In the genomic region with DNA sequence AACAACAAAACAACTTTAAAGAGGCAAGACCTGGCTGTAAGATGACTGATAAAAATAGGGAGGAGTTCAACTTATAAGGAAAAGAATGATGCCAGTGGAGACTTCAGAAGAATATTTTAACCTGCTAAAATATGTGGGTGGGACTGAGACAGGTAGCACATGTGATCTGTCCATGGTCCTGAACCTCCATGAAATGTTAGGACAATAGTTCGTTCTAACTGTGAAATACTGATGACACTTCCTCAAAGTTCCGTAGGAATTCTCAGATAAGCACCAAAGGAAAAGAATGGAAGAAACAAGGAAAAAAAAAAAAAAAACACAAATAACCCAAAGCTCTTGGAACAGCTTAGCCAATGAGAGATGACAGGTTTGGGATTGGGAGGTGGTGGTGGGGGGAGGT, we compare ENCODE assay signal across 14 cellular contexts. TPM values are rescaled to one million over a fixed set of nuclear protein-coding genes. Genes with fewer than 3 reads are reported as not detected.
DNase-seq lines count a peak whose midpoint lies in the region; ATAC-seq and TF ChIP-seq lines count a peak whose summit lies in the region.
"Had no signal": no experiment of that assay in that cellular context is flagged by ENCODE, and none has a peak within 500 bp of the region (broad histone marks: within the 10 kb centered on the region; RNA-seq: fewer than 3 reads in every experiment).

No MANE protein-coding gene starts in this region.

- TF ChIP-seq CTCF in colonic mucosa (IDR thresholded peaks at IDR 0.05), result no peak
- TF ChIP-seq CTCF in left lung (IDR thresholded peaks at IDR 0.05), result no peak

- in situ Hi-C loops in GM23248 (cut with MboI), result no loop called here

- H3K9me3 ChIP-seq in GM23248 (ENCODE audit: low read depth) (no peaks in the 10 kb centered on the region), colonic mucosa (no peaks in the 10 kb centered on the region), left lung (peaks cover 0 to 3% of the 10 kb centered on the region in 2 donors)

- peak; percentile 59 for ATAC-seq in left lung
- ATAC-seq in HG03196 (IDR thresholded peaks at IDR 0.05; ENCODE audit: unreplicated experiment), result no peak
- ATAC-seq: CD8-positive, alpha-beta T cell had no signal

- WGBS in GM23248 (ENCODE audit: low coverage in 1 of 2, low lambda C conversion rate in 2 of 2, missing lambda C conversion rate in 2 of 2), 2 experiments, result 22 to 38% methylated on average over 2 of the region's 2 CpGs

- H3K27me3 ChIP-seq in GM23248 (replicated peaks; ENCODE audit: insufficient read depth), result no peaks in the 10 kb centered on the region
- no peaks in the 10 kb centered on the region for H3K27me3 ChIP-seq in colonic mucosa
- no peaks in the 10 kb centered on the region for H3K27me3 ChIP-seq in left lung

- intact Hi-C loops in colonic mucosa (cut with DNase I), result no loop called here
- intact Hi-C loops in left lung (cut with DNase I), result no loop called here

- peaks cover 87% of the 10 kb centered on the region for H3K79me2 ChIP-seq in GM23248 (ENCODE audit: insufficient read depth)
- H3K79me2 ChIP-seq: parathyroid adenoma had no signal

- H3K9ac ChIP-seq in GM23248 (no peak overlapping the region), colonic mucosa (ENCODE audit: low read depth in 2 of 2, low read length in 2 of 2) (no peak overlapping the region)
- H3K9ac ChIP-seq: parathyroid adenoma had no signal

- H3K4me1 ChIP-seq in GM23248 (ENCODE audit: insufficient read depth), result no peaks in the 10 kb centered on the region
- no peaks in the 10 kb centered on the region for H3K4me1 ChIP-seq in colonic mucosa
- no peaks in the 10 kb centered on the region for H3K4me1 ChIP-seq in left lung
- H3K4me1 ChIP-seq: parathyroid adenoma had no signal

- H3K27ac ChIP-seq in GM23248 (no peak overlapping the region), colonic mucosa (no peak overlapping the region), left lung (no peak overlapping the region)
- H3K27ac ChIP-seq: parathyroid adenoma had no signal

- no peaks in the 10 kb centered on the region; the same call in 1 of the 2 replicates for H3K9me2 ChIP-seq in GM23248 (ENCODE audit: insufficient read depth)

- peaks cover 20% of the 10 kb centered on the region; the same call in 1 of the 2 replicates for H4K20me1 ChIP-seq in GM23248 (ENCODE audit: insufficient read depth)

- no peaks in the 10 kb centered on the region; the same call in 1 of the 2 replicates for H3F3A ChIP-seq in GM23248 (ENCODE audit: insufficient read depth)

- H3K4me2 ChIP-seq in GM23248 (ENCODE audit: unreplicated experiment), result no peak overlapping the region

- no peak overlapping the region for H3K4me3 ChIP-seq in GM23248
- no peak overlapping the region for H3K4me3 ChIP-seq in colonic mucosa
- H3K4me3 ChIP-seq in left lung, result no peak overlapping the region

- H2AFZ ChIP-seq in GM23248, result no peak overlapping the region
- H2AFZ ChIP-seq: parathyroid adenoma had no signal

- DNase-seq in GM23248 (peak; percentile 15), NCI-H1048 (lab: John Stamatoyannopoulos, UW) (peak; percentile 70), colonic mucosa (peak; percentile 22), left lung (no peak), NCI-H2081 (lab: John Stamatoyannopoulos, UW) (no peak), NCI-H526 treated with DMSO at 0.1 percent for 48 hours (lab: John Stamatoyannopoulos, UW) (no peak), NCI-H1694 (lab: John Stamatoyannopoulos, UW) (no peak)
- DNase-seq: activated CD4-positive, alpha-beta T cell treated with anti-CD3 and anti-CD28 coated beads, Interleukin-2, amount 50 U/mL, for 1 hour; CD8-positive, alpha-beta T cell; effector CD8-positive, alpha-beta T cell; NCI-H2171 treated with DMSO at 0.1 percent for 48 hours; stimulated activated CD4-positive, alpha-beta T cell treated with anti-CD3 and anti-CD28 coated beads, Interleukin-4, amount 100 ng/mL, for 4 hours had no signal

- H3K36me3 ChIP-seq in GM23248 (ENCODE audit: low read depth) (no peaks in the 10 kb centered on the region), colonic mucosa (no peaks in the 10 kb centered on the region), left lung (no peaks in the 10 kb centered on the region)

RNA-seq across cellular contexts. Expression of a gene that starts 44.7 kb away (rescaled TPM):
- total RNA-seq in GM23248 (2014; rRNA removed; shearing (Covaris generic)), result 37.9 and 39.1 TPM in 2 replicates
- polyA plus RNA-seq in GM23248 (2016; fragmentation: Nextera tagmentation; extraction: Ambion mirVana), result 23.9 and 28.6 TPM in 2 replicates
- 10 to 100 TPM; 26.4 to 36.6 TPM for total RNA-seq in colonic mucosa
- total RNA-seq in left lung, result 10 to 100 TPM; 35.8 to 36.1 TPM

Comparison
In these comparisons a context has a peak if more than half of its experiments do, and no peak if none do; other contexts are left out.
1. DNase-seq: peak in GM23248 (single experiment), NCI-H1048 (single experiment) and colonic mucosa (single experiment); none in left lung (0 of 2), NCI-H2081 (0 of 2), NCI-H526 treated with DMSO at 0.1 percent for 48 hours (single experiment) and NCI-H1694 (single experiment).